In the genomic region with DNA sequence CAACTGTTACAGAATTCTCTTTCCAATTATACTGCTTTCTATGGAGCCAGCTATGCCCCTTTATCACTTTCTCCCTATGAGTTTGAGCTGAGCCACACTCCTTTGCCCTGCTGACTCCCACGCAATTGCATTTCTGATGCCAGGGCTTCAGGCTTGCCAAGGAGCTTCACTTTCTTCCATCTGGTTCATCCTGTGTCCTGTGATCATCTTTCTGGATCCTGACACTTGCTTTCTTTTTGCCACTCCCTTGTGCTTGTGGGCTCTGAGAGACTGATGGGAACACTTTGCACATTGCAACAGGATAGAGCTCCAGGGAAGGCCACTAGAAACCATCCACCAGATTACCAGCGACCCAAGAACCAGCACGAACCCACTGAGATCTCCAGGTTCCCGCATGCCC, we compare ENCODE assay signal across 22 cellular contexts.
"Had no signal": no experiment of that assay in that cellular context is flagged by ENCODE, and none has a peak within 500 bp of the region (broad histone marks: within the 10 kb centered on the region; RNA-seq: fewer than 3 reads in every experiment).

No MANE protein-coding gene starts in this region.

- H3K4me3 Mint-ChIP-seq: activated CD8-positive, alpha-beta memory T cell treated with anti-CD3 and anti-CD28 coated beads, Interleukin-2, amount 10 ng/mL, durations not matched to agents 7 days and 5 days; activated naive CD8-positive, alpha-beta T cell treated with anti-CD3 and anti-CD28 coated beads, Interleukin-2, amount 10 ng/mL, durations not matched to agents 7 days and 5 days; immature natural killer cell; nephron progenitor cell had no signal

- DNase-seq: activated CD4-positive, alpha-beta T cell treated with anti-CD3 and anti-CD28 coated beads for 1 hour; activated CD4-positive, alpha-beta T cell treated with anti-CD3 and anti-CD28 coated beads, Interleukin-2, amount 50 U/mL, for 48 hours; activated CD8-positive, alpha-beta memory T cell treated with anti-CD3 and anti-CD28 coated beads, Interleukin-2, amount 10 ng/mL, durations not matched to agents 7 days and 5 days; activated naive CD4-positive, alpha-beta T cell; activated naive CD8-positive, alpha-beta T cell treated with anti-CD3 and anti-CD28 coated beads, Interleukin-2, amount 10 ng/mL, durations not matched to agents 7 days and 5 days; amygdala; body of pancreas; heart right ventricle; immature natural killer cell; left ventricle myocardium superior; nephron progenitor cell; nucleus accumbens; small intestine; stimulated activated CD4-positive, alpha-beta T cell treated with anti-CD3 and anti-CD28 coated beads, Interleukin-15, amount 100 ng/mL, for 24 hours; stimulated activated CD4-positive, alpha-beta T cell treated with anti-CD3 and anti-CD28 coated beads, Interleukin-2, amount 100 ng/mL, for 48 hours; T-helper 2 cell; thyroid gland; WERI-Rb-1 had no signal

- H3K9me3 ChIP-seq: body of pancreas, heart right ventricle, right atrium auricular region, thyroid gland had no signal

- H3K27me3 ChIP-seq: body of pancreas, right atrium auricular region, thyroid gland had no signal

- H3K9me3 Mint-ChIP-seq: activated naive CD8-positive, alpha-beta T cell treated with anti-CD3 and anti-CD28 coated beads, Interleukin-2, amount 10 ng/mL, durations not matched to agents 7 days and 5 days; immature natural killer cell; nephron progenitor cell had no signal

- H3K36me3 Mint-ChIP-seq: activated CD8-positive, alpha-beta memory T cell treated with anti-CD3 and anti-CD28 coated beads, Interleukin-2, amount 10 ng/mL, durations not matched to agents 7 days and 5 days; activated naive CD8-positive, alpha-beta T cell treated with anti-CD3 and anti-CD28 coated beads, Interleukin-2, amount 10 ng/mL, durations not matched to agents 7 days and 5 days; immature natural killer cell had no signal

- H3K4me1 ChIP-seq: body of pancreas, right atrium auricular region, thyroid gland had no signal

- ATAC-seq: activated CD8-positive, alpha-beta memory T cell treated with anti-CD3 and anti-CD28 coated beads, Interleukin-2, amount 10 ng/mL, durations not matched to agents 7 days and 5 days; body of pancreas; esophagus mucosa; heart right ventricle had no signal

- H3K27ac Mint-ChIP-seq: activated CD8-positive, alpha-beta memory T cell treated with anti-CD3 and anti-CD28 coated beads, Interleukin-2, amount 10 ng/mL, durations not matched to agents 7 days and 5 days; activated naive CD8-positive, alpha-beta T cell treated with anti-CD3 and anti-CD28 coated beads, Interleukin-2, amount 10 ng/mL, durations not matched to agents 7 days and 5 days; immature natural killer cell; nephron progenitor cell; progenitor cell of endocrine pancreas had no signal

- H3K4me3 ChIP-seq: body of pancreas, coronary artery, heart right ventricle, right atrium auricular region, thyroid gland had no signal

- H3K36me3 ChIP-seq: heart right ventricle, right atrium auricular region, thyroid gland, WERI-Rb-1 had no signal

- H3K27ac ChIP-seq: body of pancreas, coronary artery, heart right ventricle, right atrium auricular region, thyroid gland, WERI-Rb-1 had no signal

- H3K27me3 Mint-ChIP-seq: activated CD8-positive, alpha-beta memory T cell treated with anti-CD3 and anti-CD28 coated beads, Interleukin-2, amount 10 ng/mL, durations not matched to agents 7 days and 5 days; activated naive CD8-positive, alpha-beta T cell treated with anti-CD3 and anti-CD28 coated beads, Interleukin-2, amount 10 ng/mL, durations not matched to agents 7 days and 5 days had no signal
